In the genomic region with DNA sequence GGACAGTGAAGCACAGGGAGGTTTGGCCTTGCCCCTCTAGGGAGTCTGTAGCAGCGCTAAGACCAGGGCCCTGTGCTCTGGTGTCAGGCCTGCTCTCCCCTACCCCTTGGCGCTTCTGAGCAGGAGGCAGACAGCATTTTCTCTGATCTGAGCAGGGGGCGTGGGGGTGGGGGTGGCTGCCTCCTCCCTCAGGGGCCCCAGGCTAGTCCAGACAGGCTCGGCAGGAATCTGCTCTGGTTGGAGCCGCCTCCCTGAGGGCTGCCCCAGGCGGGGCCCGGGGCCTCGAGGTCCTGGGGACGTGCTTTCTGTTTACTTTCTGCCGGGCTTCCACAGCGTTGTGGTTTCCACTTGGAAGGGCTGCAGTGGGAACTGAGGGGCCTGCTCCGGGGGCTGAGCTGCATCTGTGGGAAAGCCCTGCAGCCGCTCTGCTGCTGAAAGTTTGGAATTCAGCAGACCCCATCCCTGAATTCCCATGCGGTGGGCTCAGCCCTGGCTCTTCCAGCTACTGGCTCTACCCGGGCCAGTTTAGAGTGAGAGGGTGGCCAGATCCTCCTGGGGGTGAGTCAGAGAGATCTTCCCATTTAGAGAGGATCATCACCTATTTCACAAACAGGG, we compare ENCODE assay signal across 8 cellular contexts.
DNase-seq lines count a peak whose midpoint lies in the region; ATAC-seq and TF ChIP-seq lines count a peak whose summit lies in the region.

No MANE protein-coding gene starts in this region.

- peaks cover 8% of the 10 kb centered on the region for H3K4me1 ChIP-seq in RWPE2 (ENCODE audit: insufficient read depth, poor library complexity, severe bottlenecking)
- H3K4me1 ChIP-seq in stomach, result peaks cover 0 to 16% (median 14%) of the 10 kb centered on the region in 4 donors

- H3K27ac ChIP-seq in RWPE2 (ENCODE audit: poor library complexity, severe bottlenecking) (no peak overlapping the region), stomach (no peak overlapping the region)

- H3K9me3 ChIP-seq in RWPE2 (ENCODE audit: severe bottlenecking), result no peaks in the 10 kb centered on the region
- no peaks in the 10 kb centered on the region for H3K9me3 ChIP-seq in stomach

- ATAC-seq in RWPE2 (ENCODE audit: low read depth) (peak; percentile 78), left cardiac atrium (peak; percentile 68 to 69), GM21360 (IDR thresholded peaks at IDR 0.05; ENCODE audit: unreplicated experiment) (no peak), GM18867 (IDR thresholded peaks at IDR 0.05; ENCODE audit: unreplicated experiment) (no peak)

- TF ChIP-seq POLR2A in stomach (IDR thresholded peaks at IDR 0.05), result no peak

- H3K27me3 ChIP-seq in RWPE2 (ENCODE audit: insufficient read depth, poor library complexity, severe bottlenecking) (no peaks in the 10 kb centered on the region), stomach (peaks cover 0 to 5% (median 0%) of the 10 kb centered on the region in 3 donors)

- H3K4me3 ChIP-seq in RWPE2 (ENCODE audit: severe bottlenecking), result no peak overlapping the region
- no peak overlapping the region for H3K4me3 ChIP-seq in stomach

- peak; percentile 14 for DNase-seq in DMS79 treated with DMSO at 0.1 percent for 48 hours (lab: John Stamatoyannopoulos, UW)
- no peak for DNase-seq in DMS79 (lab: John Stamatoyannopoulos, UW)
- peak; percentile 76 for DNase-seq in RWPE2 (ENCODE audit: low spot score)
- DNase-seq in left cardiac atrium, result peak; percentile 20
- peak; percentile 34 for DNase-seq in stomach
- DNase-seq in foreskin melanocyte, result no peak

- H3K36me3 ChIP-seq in RWPE2 (ENCODE audit: low read depth), result no peaks in the 10 kb centered on the region
- no peaks in the 10 kb centered on the region for H3K36me3 ChIP-seq in stomach

- 21 to 33% (median 23%) methylated on average over 10 to 15 of the region's 15 CpGs for WGBS in stomach, 5 donors

- intact Hi-C loops in left cardiac atrium (cut with DNase I), result no loop called here
- intact Hi-C loops in stomach (cut with DNase I; ENCODE audit: low total_unique reads), result no loop called here

- TF ChIP-seq EP300 in stomach (IDR thresholded peaks at IDR 0.05), result no peak

- TF ChIP-seq CTCF in RWPE2 (IDR thresholded peaks at IDR 0.05; ENCODE audit: poor library complexity, severe bottlenecking) (no peak), stomach (IDR thresholded peaks at IDR 0.05) (no peak)

Comparison
In these comparisons a context has a peak if more than half of its experiments do, and no peak if none do; other contexts are left out.
1. DNase-seq: peak in DMS79 treated with DMSO at 0.1 percent for 48 hours (single experiment), RWPE2 (single experiment), left cardiac atrium (single experiment) and stomach (single experiment); none in DMS79 (single experiment) and foreskin melanocyte (single experiment).
2. ATAC-seq: peak in RWPE2 (single experiment) and left cardiac atrium (2 of 2); none in GM21360 (single experiment) and GM18867 (single experiment).